In the genomic region with DNA sequence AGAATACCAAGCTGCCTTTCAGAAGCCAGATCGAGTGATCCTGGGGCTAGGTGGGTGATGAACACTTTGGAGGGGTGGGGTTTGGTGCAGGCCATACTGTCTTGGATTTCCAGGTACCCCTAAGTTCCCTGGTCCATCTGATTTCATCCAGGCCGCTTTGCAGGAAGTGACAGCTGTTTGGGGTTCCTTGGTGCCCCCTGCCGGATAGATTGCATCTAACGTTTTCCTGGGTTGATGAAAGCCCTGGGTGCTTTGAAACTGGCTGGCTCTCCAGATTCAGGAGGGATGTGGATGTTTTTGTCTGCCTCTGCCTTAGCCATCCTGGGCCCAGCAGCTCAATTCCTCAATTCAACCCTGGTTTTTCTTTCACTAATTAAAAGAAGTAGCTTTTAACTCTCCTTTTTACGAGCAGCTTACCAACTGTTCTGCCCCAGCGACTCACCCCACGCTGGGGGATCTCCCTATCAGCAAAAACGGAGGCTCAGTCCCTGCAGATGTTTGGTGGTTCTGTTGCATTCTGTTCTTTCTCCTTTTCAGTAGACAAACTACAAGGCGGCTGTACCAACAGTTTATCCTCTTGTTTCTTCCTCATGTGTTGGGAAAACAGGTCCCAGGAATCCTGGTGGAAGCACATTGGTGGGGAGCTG, we compare ENCODE assay signal across 8 cellular contexts.
DNase-seq lines count a peak whose midpoint lies in the region; ATAC-seq and TF ChIP-seq lines count a peak whose summit lies in the region.

No MANE protein-coding gene starts in this region.

- ATAC-seq in GM18867 (IDR thresholded peaks at IDR 0.05; ENCODE audit: unreplicated experiment) (peak; percentile 86), HG03108 (IDR thresholded peaks at IDR 0.05; ENCODE audit: unreplicated experiment) (peak; percentile 87)

- DNase-seq in AG10803 (ENCODE audit: low read depth) (peak; percentile 62), NCI-H510A treated with DMSO at 0.1 percent for 48 hours (lab: John Stamatoyannopoulos, UW) (peak; percentile 57), medulla oblongata (ENCODE audit: extremely low spot score) (peak; percentile 92)
- peak; percentile 76 to 83 for DNase-seq in activated CD4-positive, alpha-beta T cell treated with anti-CD3 and anti-CD28 coated beads, Interleukin-2, amount 50 U/mL, for 48 hours
- peak; percentile 59 for DNase-seq in effector CD4-positive, alpha-beta T cell
- peak; percentile 16 to 58 for DNase-seq in stimulated activated CD8-positive, alpha-beta memory T cell treated with anti-CD3 and anti-CD28 coated beads, Interleukin-15, amount 100 ng/mL, for 4 hours (ENCODE audit: low read depth in 2 of 2)

- no peak overlapping the region for H3K4me3 ChIP-seq in AG10803 (ENCODE audit: low read length)

- peak; percentile 83 for TF ChIP-seq CTCF in AG10803 (conservative IDR thresholded peaks at IDR 0.05; ENCODE audit: low read length)

Comparison
In these comparisons a context has a peak if more than half of its experiments do, and no peak if none do; other contexts are left out.
1. DNase-seq: peak in every context shown above with its lines; median percentile 92 in medulla oblongata; 80 in activated CD4-positive, alpha-beta T cell treated with anti-CD3 and anti-CD28 coated beads, Interleukin-2, amount 50 U/mL, for 48 hours; 62 in AG10803; 59 in effector CD4-positive, alpha-beta T cell; 57 in NCI-H510A treated with DMSO at 0.1 percent for 48 hours; 37 in stimulated activated CD8-positive, alpha-beta memory T cell treated with anti-CD3 and anti-CD28 coated beads, Interleukin-15, amount 100 ng/mL, for 4 hours.